1 cellular context compared by ENCODE assay signal in genomic region chr7:5673125-5673524, GRCh38.
TF ChIP-seq lines count a peak whose summit lies in the region.

No MANE protein-coding gene starts in this region.

TF ChIP-seq in HEK293, 187 proteins besides CTCF, POLR2A, EP300 and RAD21 (continued from another document):
- TF ChIP-seq, protein P1, sequence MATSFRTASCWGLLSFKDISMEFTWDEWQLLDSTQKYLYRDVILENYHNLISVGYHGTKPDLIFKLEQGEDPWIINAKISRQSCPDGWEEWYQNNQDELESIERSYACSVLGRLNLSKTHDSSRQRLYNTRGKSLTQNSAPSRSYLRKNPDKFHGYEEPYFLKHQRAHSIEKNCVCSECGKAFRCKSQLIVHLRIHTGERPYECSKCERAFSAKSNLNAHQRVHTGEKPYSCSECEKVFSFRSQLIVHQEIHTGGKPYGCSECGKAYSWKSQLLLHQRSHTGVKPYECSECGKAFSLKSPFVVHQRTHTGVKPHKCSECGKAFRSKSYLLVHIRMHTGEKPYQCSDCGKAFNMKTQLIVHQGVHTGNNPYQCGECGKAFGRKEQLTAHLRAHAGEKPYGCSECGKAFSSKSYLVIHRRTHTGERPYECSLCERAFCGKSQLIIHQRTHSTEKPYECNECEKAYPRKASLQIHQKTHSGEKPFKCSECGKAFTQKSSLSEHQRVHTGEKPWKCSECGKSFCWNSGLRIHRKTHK (tag by site-specific recombination; IDR thresholded peaks at IDR 0.05), result no peak
- TF ChIP-seq ZNF623 (tag by site-specific recombination; IDR thresholded peaks at IDR 0.05) (no peak), ZNF514 (tag by site-specific recombination; IDR thresholded peaks at IDR 0.05) (no peak), FEZF1 (tag by site-specific recombination; IDR thresholded peaks at IDR 0.05) (no peak), ZNF560 (tag by site-specific recombination; IDR thresholded peaks at IDR 0.05; ENCODE audit: borderline replicate concordance) (no peak), ZNF114 (tag by site-specific recombination; IDR thresholded peaks at IDR 0.05) (no peak)
TF ChIP-seq in HEK293: peak in this region for 2.
